ENCODE assay signal across 8 cellular contexts in genomic region chr13:30569901-30570576, GRCh38. TPM values are rescaled to one million over a fixed set of nuclear protein-coding genes. Genes with fewer than 3 reads are reported as not detected.
DNase-seq lines count a peak whose midpoint lies in the region; TF ChIP-seq lines count a peak whose summit lies in the region.

No MANE protein-coding gene starts in this region.

- H3K4me3 ChIP-seq in sigmoid colon, result no peak overlapping the region

- intact Hi-C loops in sigmoid colon (cut with DNase I), result loop anchor here (5.0 kb wide), 3 partner anchors 47 to 438 kb away; partner anchors contain the start of genes HMGB1 and USPL1

- 82 to 86% methylated on average over 8 of the region's 8 CpGs for WGBS in sigmoid colon, 2 donors

- H3K27ac ChIP-seq in RWPE1, result no peak overlapping the region
- peak overlapping the region; percentile 16 to 76 (median 66) for H3K27ac ChIP-seq in sigmoid colon

- POLR2A ChIA-PET in RWPE1 (lab: Yijun Ruan, JAX; ENCODE audit: low non-redundant PET), result no interaction called here

- TF ChIP-seq CTCF in RWPE1 (conservative IDR thresholded peaks at IDR 0.05; ENCODE audit: low read depth) (no peak), sigmoid colon (IDR thresholded peaks at IDR 0.05) (no peak)

- H3K9me3 ChIP-seq in sigmoid colon, result no peaks in the 10 kb centered on the region

- peaks cover 0 to 38% (median 23%) of the 10 kb centered on the region in 4 donors for H3K4me1 ChIP-seq in sigmoid colon

- H3K36me3 ChIP-seq in sigmoid colon, result no peaks in the 10 kb centered on the region

- CTCF ChIA-PET in RWPE1 (lab: Yijun Ruan, JAX), result no interaction called here

- TF ChIP-seq EP300 in sigmoid colon (IDR thresholded peaks at IDR 0.05), result no peak

- no peak for TF ChIP-seq POLR2A in sigmoid colon (IDR thresholded peaks at IDR 0.05)

- no peaks in the 10 kb centered on the region for H3K27me3 ChIP-seq in sigmoid colon

- DNase-seq in GM04504 (ENCODE audit: low read depth) (peak; percentile 84), RWPE1 (ENCODE audit: low spot score) (peak; percentile 75), fibroblast of the conjunctiva (ENCODE audit: low read depth) (peak; percentile 89), sigmoid colon (peak; percentile 73), Kasumi-1 (lab: John Stamatoyannopoulos, UW) (no peak), NCI-H2196 (lab: John Stamatoyannopoulos, UW; ENCODE audit: unreplicated experiment) (no peak), NCI-H2029 (lab: John Stamatoyannopoulos, UW) (no peak), GM19240 (ENCODE audit: insufficient read length, low spot score) (no peak)

RNA-seq across cellular contexts. Expression of gene USPL1, which starts 47.7 kb away (rescaled TPM):
- 10 to 100 TPM; 17.4 to 34.6 (median 23.7) TPM for total RNA-seq in sigmoid colon
- polyA plus RNA-seq in sigmoid colon, result 1 to 10 TPM; 2.8 to 9.1 (median 4.8) TPM

Comparison
In these comparisons a context has a peak if more than half of its experiments do, and no peak if none do; other contexts are left out.
1. DNase-seq: peak in GM04504 (single experiment), RWPE1 (single experiment), fibroblast of the conjunctiva (single experiment) and sigmoid colon (single experiment); none in Kasumi-1 (0 of 2), NCI-H2196 (single experiment), NCI-H2029 (single experiment) and GM19240 (single experiment).